ENCODE assay signal across 12 cellular contexts in the genomic region with DNA sequence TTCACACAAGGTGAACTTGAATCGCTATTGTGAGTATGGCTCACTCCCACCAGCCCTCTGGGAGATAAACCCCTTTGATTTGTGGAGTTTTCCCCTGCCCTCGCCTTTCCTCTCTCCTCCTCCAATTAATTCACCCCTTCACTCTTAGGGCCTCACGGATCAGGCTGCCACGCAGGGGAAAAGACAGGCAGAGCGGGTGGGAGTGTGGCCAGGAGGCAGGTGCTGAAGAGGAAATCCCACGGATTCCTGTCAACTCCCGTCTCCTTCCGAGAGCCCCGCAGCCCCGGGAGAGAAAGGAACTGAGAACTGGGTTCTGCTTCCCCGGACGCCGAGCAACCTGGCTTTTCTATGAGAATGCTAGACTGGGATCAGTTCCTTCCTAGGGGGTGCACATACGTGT.
A peak's percentile ranks its signal among the peaks of the same experiment; 100 is the strongest.
DNase-seq lines count a peak whose midpoint lies in the region; ATAC-seq, FAIRE-seq and TF ChIP-seq lines count a peak whose summit lies in the region.
"Had no signal": no experiment of that assay in that cellular context is flagged by ENCODE, and none has a peak within 500 bp of the region (broad histone marks: within the 10 kb centered on the region; RNA-seq: fewer than 3 reads in every experiment).

No MANE protein-coding gene starts in this region.

- no peak for TF ChIP-seq POLR2A in stomach (IDR thresholded peaks at IDR 0.05)

- H3K4me1 ChIP-seq in keratinocyte (ENCODE audit: control insufficient read depth, extremely low read depth, insufficient read depth, low read length) (peaks cover 5% of the 10 kb centered on the region), stomach (peaks cover 0 to 18% (median 7%) of the 10 kb centered on the region in 4 donors)
- H3K4me1 ChIP-seq: ascending aorta had no signal

- H3K79me2 ChIP-seq in keratinocyte (ENCODE audit: control insufficient read depth, insufficient read depth, low read length): no peaks in the 10 kb centered on the region

- no peak for FAIRE-seq in keratinocyte (lab: Jason Lieb, UNC)

- intact Hi-C loops in stomach (cut with DNase I; ENCODE audit: low total_unique reads): no loop called here
- intact Hi-C loops in activated CD4-positive, alpha-beta T cell treated with anti-CD3 and anti-CD28 coated beads for 36 hours (cut with DNase I, micrococcal nuclease): no loop called here

- peak overlapping the region; percentile 31 for H2AFZ ChIP-seq in keratinocyte (ENCODE audit: control insufficient read depth, low read length)

- DNase-seq in DMS53 (lab: John Stamatoyannopoulos, UW) (peak; percentile 10), DMS53 treated with DMSO at 0.1 percent for 48 hours (lab: John Stamatoyannopoulos, UW; ENCODE audit: unreplicated experiment) (no peak), WTC11 (ENCODE audit: low spot score) (peak; percentile 21), keratinocyte (ENCODE audit: low read depth, low spot score) (no peak), stomach (no peak), LoVo (ENCODE audit: low spot score) (no peak), NCI-H128 (lab: John Stamatoyannopoulos, UW; ENCODE audit: unreplicated experiment) (no peak)
- no peak for DNase-seq in activated CD4-positive, alpha-beta T cell treated with anti-CD3 and anti-CD28 coated beads for 36 hours
- DNase-seq: 8988T; activated CD8-positive, alpha-beta memory T cell treated with anti-CD3 and anti-CD28 coated beads, Interleukin-2, amount 50 U/mL, for 48 hours had no signal

- H3K4me3 ChIP-seq in keratinocyte (ENCODE audit: control insufficient read depth in 2 of 3, extremely low read depth in 1 of 3, insufficient read depth in 2 of 3, low read depth in 1 of 3, low read length in 3 of 3) (peak overlapping the region in 2 of 3 experiments; percentile 11 to 46), stomach (peak overlapping the region in 3 of 4 donors; percentile 6 to 34 (median 22))

- POLR2A ChIA-PET in WTC11 (lab: Charles Lee): no interaction called here
- POLR2A ChIA-PET in activated CD4-positive, alpha-beta T cell treated with anti-CD3 and anti-CD28 coated beads for 36 hours (lab: Charles Lee): no interaction called here

- TF ChIP-seq CTCF in WTC11 (IDR thresholded peaks at IDR 0.05) (no peak), keratinocyte (optimal IDR thresholded peaks at IDR 0.05 in 1 of 3, IDR thresholded peaks at IDR 0.05 in 1 of 3, conservative IDR thresholded peaks at IDR 0.05 in 1 of 3; ENCODE audit: extremely low read depth in 1 of 3, insufficient read depth in 2 of 3, low read length in 3 of 3) (no peak), stomach (IDR thresholded peaks at IDR 0.05) (no peak)

- CTCF ChIA-PET in WTC11 (lab: Charles Lee): no interaction called here
- CTCF ChIA-PET in activated CD4-positive, alpha-beta T cell treated with anti-CD3 and anti-CD28 coated beads for 36 hours (lab: Charles Lee): no interaction called here

- no peak overlapping the region for H3K9ac ChIP-seq in keratinocyte (ENCODE audit: control insufficient read depth, extremely low read depth, insufficient read depth, low read length)

- H3K27ac ChIP-seq in keratinocyte (ENCODE audit: control insufficient read depth, insufficient read depth, low read length): no peak overlapping the region
- no peak overlapping the region for H3K27ac ChIP-seq in stomach
- H3K27ac ChIP-seq: ascending aorta had no signal

- H3K36me3 Mint-ChIP-seq in WTC11: no peaks in the 10 kb centered on the region
- H3K36me3 Mint-ChIP-seq in activated CD4-positive, alpha-beta T cell treated with anti-CD3 and anti-CD28 coated beads for 36 hours (ENCODE audit: low read depth): no peaks in the 10 kb centered on the region

- H3K9me3 Mint-ChIP-seq in WTC11: peaks cover 8% of the 10 kb centered on the region
- no peaks in the 10 kb centered on the region for H3K9me3 Mint-ChIP-seq in activated CD4-positive, alpha-beta T cell treated with anti-CD3 and anti-CD28 coated beads for 36 hours (ENCODE audit: low read depth)

- no peaks in the 10 kb centered on the region for H3K9me1 ChIP-seq in keratinocyte (ENCODE audit: control insufficient read depth, extremely low read depth, insufficient read depth, low read length)

- H3K36me3 ChIP-seq in keratinocyte (ENCODE audit: control insufficient read depth in 2 of 2, extremely low read depth in 1 of 2, insufficient read depth in 2 of 2, low read length in 2 of 2): no peaks in the 10 kb centered on the region
- no peaks in the 10 kb centered on the region for H3K36me3 ChIP-seq in stomach
- H3K36me3 ChIP-seq: ascending aorta had no signal

- H3K27me3 ChIP-seq in keratinocyte (ENCODE audit: control insufficient read depth, extremely low read depth, insufficient read depth, low read length) (peaks cover 23% of the 10 kb centered on the region), stomach (peaks cover 0 to 21% (median 15%) of the 10 kb centered on the region in 3 donors)
- H3K27me3 ChIP-seq: ascending aorta had no signal

- no peak overlapping the region for H3K4me3 Mint-ChIP-seq in WTC11
- no peak overlapping the region for H3K4me3 Mint-ChIP-seq in activated CD4-positive, alpha-beta T cell treated with anti-CD3 and anti-CD28 coated beads for 36 hours
- H3K4me3 Mint-ChIP-seq: IgD-negative memory B cell had no signal

- H4K20me1 ChIP-seq in keratinocyte (ENCODE audit: control insufficient read depth, extremely low read depth, insufficient read depth, low read length): no peaks in the 10 kb centered on the region

- TF ChIP-seq EP300 in stomach (IDR thresholded peaks at IDR 0.05): no peak

- peak overlapping the region; percentile 74 for H3K4me2 ChIP-seq in keratinocyte (ENCODE audit: control insufficient read depth, extremely low read depth, insufficient read depth, low read depth, low read length)

- dilution Hi-C loops in keratinocyte (cut with MboI; ENCODE audit: extremely low pct_ligation_motif_present, low sequenced_read_pairs): no loop called here

- H3K27me3 Mint-ChIP-seq in WTC11 (ENCODE audit: low read depth): no peaks in the 10 kb centered on the region
- H3K27me3 Mint-ChIP-seq in activated CD4-positive, alpha-beta T cell treated with anti-CD3 and anti-CD28 coated beads for 36 hours: peaks cover 22% of the 10 kb centered on the region

- peak; percentile 49 for ATAC-seq in WTC11
- no peak for ATAC-seq in activated CD4-positive, alpha-beta T cell treated with anti-CD3 and anti-CD28 coated beads for 36 hours

- 5 to 12% (median 9%) methylated on average over 14 of the region's 14 CpGs for WGBS in stomach, 5 donors

- no peak overlapping the region for H3K27ac Mint-ChIP-seq in WTC11
- H3K27ac Mint-ChIP-seq in activated CD4-positive, alpha-beta T cell treated with anti-CD3 and anti-CD28 coated beads for 36 hours: no peak overlapping the region
- H3K27ac Mint-ChIP-seq: IgD-negative memory B cell had no signal

- H3K9me3 ChIP-seq in keratinocyte (ENCODE audit: control insufficient read depth, low read depth, low read length): no peaks in the 10 kb centered on the region
- no peaks in the 10 kb centered on the region for H3K9me3 ChIP-seq in stomach
- H3K9me3 ChIP-seq: ascending aorta had no signal

- H3K4me1 Mint-ChIP-seq in WTC11: no peaks in the 10 kb centered on the region
- H3K4me1 Mint-ChIP-seq in activated CD4-positive, alpha-beta T cell treated with anti-CD3 and anti-CD28 coated beads for 36 hours: no peaks in the 10 kb centered on the region
- H3K4me1 Mint-ChIP-seq: IgD-negative memory B cell had no signal

TF ChIP-seq in WTC11, 78 proteins besides CTCF, POLR2A, EP300 and RAD21:
- TF ChIP-seq MYBL2 (CRISPR knock-in tag; IDR thresholded peaks at IDR 0.05) (no peak), ZNF396 (CRISPR knock-in tag; IDR thresholded peaks at IDR 0.05; ENCODE audit: borderline replicate concordance) (no peak), ZNF416 (CRISPR knock-in tag; IDR thresholded peaks at IDR 0.05) (no peak), ATF3 (CRISPR knock-in tag; conservative IDR thresholded peaks at IDR 0.05) (no peak), ATF1 (CRISPR knock-in tag; IDR thresholded peaks at IDR 0.05) (no peak), ZNF423 (CRISPR knock-in tag; IDR thresholded peaks at IDR 0.05) (no peak), ZBTB21 (CRISPR knock-in tag; IDR thresholded peaks at IDR 0.05; ENCODE audit: borderline replicate concordance) (no peak)
- TF ChIP-seq, protein P1, sequence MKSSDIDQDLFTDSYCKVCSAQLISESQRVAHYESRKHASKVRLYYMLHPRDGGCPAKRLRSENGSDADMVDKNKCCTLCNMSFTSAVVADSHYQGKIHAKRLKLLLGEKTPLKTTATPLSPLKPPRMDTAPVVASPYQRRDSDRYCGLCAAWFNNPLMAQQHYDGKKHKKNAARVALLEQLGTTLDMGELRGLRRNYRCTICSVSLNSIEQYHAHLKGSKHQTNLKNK (CRISPR knock-in tag; IDR thresholded peaks at IDR 0.05): no peak

Comparison
In these comparisons a context has a peak if more than half of its experiments do, and no peak if none do; other contexts are left out.
1. DNase-seq: peak in DMS53 (single experiment) and WTC11 (single experiment); none in DMS53 treated with DMSO at 0.1 percent for 48 hours (single experiment), keratinocyte (single experiment), stomach (single experiment), LoVo (single experiment), NCI-H128 (single experiment) and activated CD4-positive, alpha-beta T cell treated with anti-CD3 and anti-CD28 coated beads for 36 hours (single experiment).